In the genomic region with DNA sequence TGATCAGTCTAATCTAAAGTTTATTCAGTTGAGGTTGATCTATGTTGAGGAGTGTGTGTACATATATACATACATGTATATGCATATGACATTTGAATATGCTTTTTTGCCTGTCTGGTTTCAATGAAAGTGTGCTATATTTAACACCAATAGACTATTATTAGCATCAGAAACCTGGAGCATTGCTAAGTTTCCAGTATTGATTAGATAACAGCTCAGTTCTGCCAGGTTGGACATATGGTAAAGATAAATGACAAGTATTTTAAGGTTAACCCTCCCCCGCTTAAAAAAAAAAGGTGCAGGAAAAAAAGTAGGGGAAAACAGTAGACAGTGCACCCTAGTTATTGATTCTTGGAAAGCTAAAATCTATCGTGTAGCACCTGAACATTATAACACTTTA, we compare ENCODE assay signal across 17 cellular contexts. TPM values are rescaled to one million over a fixed set of nuclear protein-coding genes. Genes with fewer than 3 reads are reported as not detected.
DNase-seq lines count a peak whose midpoint lies in the region; ATAC-seq and TF ChIP-seq lines count a peak whose summit lies in the region.
"Had no signal": no experiment of that assay in that cellular context is flagged by ENCODE, and none has a peak within 500 bp of the region (broad histone marks: within the 10 kb centered on the region; RNA-seq: fewer than 3 reads in every experiment).

No MANE protein-coding gene starts in this region.

- H3K4me1 ChIP-seq in CD8-positive, alpha-beta memory T cell (ENCODE audit: insufficient read depth, low read length), result peaks cover 38% of the 10 kb centered on the region

- no peak for DNase-seq in CD8-positive, alpha-beta memory T cell
- DNase-seq in erythroblast (lab: John Stamatoyannopoulos, UW), result peak; percentile 32 to 59
- no peak for DNase-seq in naive thymus-derived CD8-positive, alpha-beta T cell
- no peak for DNase-seq in SW480 (ENCODE audit: low spot score)
- no peak for DNase-seq in NCI-H446 treated with DMSO at 0.1 percent for 48 hours (lab: John Stamatoyannopoulos, UW)
- DNase-seq: activated CD4-positive, alpha-beta T cell treated with anti-CD3 and anti-CD28 coated beads for 48 hours; AML-193; DMS 273 treated with DMSO at 0.1 percent for 48 hours; NCI-H2029; NCI-H510A treated with DMSO at 0.1 percent for 48 hours; occipital lobe; stimulated activated CD4-positive, alpha-beta T cell treated with anti-CD3 and anti-CD28 coated beads, Interleukin-4, amount 100 ng/mL, for 24 hours; stimulated activated CD8-positive, alpha-beta memory T cell treated with anti-CD3 and anti-CD28 coated beads, Interleukin-4, amount 100 ng/mL, for 48 hours; transverse colon had no signal

- H3K9me3 Mint-ChIP-seq in CD8-positive, alpha-beta memory T cell, result no peaks in the 10 kb centered on the region
- H3K9me3 Mint-ChIP-seq in IgD-negative memory B cell, result no peaks in the 10 kb centered on the region
- H3K9me3 Mint-ChIP-seq in naive thymus-derived CD8-positive, alpha-beta T cell, result no peaks in the 10 kb centered on the region

- POLR2A ChIA-PET in CD8-positive, alpha-beta memory T cell (lab: Charles Lee), result no interaction called here
- POLR2A ChIA-PET in naive thymus-derived CD8-positive, alpha-beta T cell (lab: Charles Lee), result interaction anchor here (4.5 kb wide), 1 partner anchor 17 kb away, joined by 34 read pairs; the partner anchor contains the start of gene CREB1

- no peaks in the 10 kb centered on the region for H3K9me3 ChIP-seq in CD8-positive, alpha-beta memory T cell (ENCODE audit: low read length)
- H3K9me3 ChIP-seq: transverse colon had no signal

- CTCF ChIA-PET in CD8-positive, alpha-beta memory T cell (lab: Charles Lee), result interaction anchor here (1.0 kb wide), 1 partner anchor 14 kb away, joined by 3 read pairs; no protein-coding TSS in a partner anchor

- no peaks in the 10 kb centered on the region for H3K27me3 ChIP-seq in CD8-positive, alpha-beta memory T cell (ENCODE audit: insufficient read depth, low read length, poor library complexity, severe bottlenecking)
- H3K27me3 ChIP-seq: transverse colon had no signal

- no peak overlapping the region for H3K27ac ChIP-seq in CD8-positive, alpha-beta memory T cell (ENCODE audit: low read depth, low read length)

- peaks cover 0 to 22% (median 7%) of the 10 kb centered on the region in 3 donors for H3K36me3 Mint-ChIP-seq in CD8-positive, alpha-beta memory T cell
- H3K36me3 Mint-ChIP-seq in IgD-negative memory B cell, result peaks cover 4% of the 10 kb centered on the region
- peaks cover 6 to 25% (median 10%) of the 10 kb centered on the region in 3 donors for H3K36me3 Mint-ChIP-seq in naive thymus-derived CD8-positive, alpha-beta T cell

- H3K4me3 ChIP-seq in CD8-positive, alpha-beta memory T cell (ENCODE audit: low read length), result no peak overlapping the region
- H3K4me3 ChIP-seq: transverse colon had no signal

- H3K27ac Mint-ChIP-seq in CD8-positive, alpha-beta memory T cell, result peak overlapping the region in 5 of 8 donors; percentile 13 to 48 (median 21)
- peak overlapping the region in 2 of 3 donors; percentile 39 to 85 for H3K27ac Mint-ChIP-seq in IgD-negative memory B cell
- peak overlapping the region in 7 of 10 donors; percentile 3 to 65 (median 35) for H3K27ac Mint-ChIP-seq in naive thymus-derived CD8-positive, alpha-beta T cell

- TF ChIP-seq POLR2A in erythroblast (IDR thresholded peaks at IDR 0.05; ENCODE audit: low read length), result no peak

- peaks cover 65 to 83% (median 79%) of the 10 kb centered on the region in 3 donors for H3K4me1 Mint-ChIP-seq in CD8-positive, alpha-beta memory T cell
- peaks cover 52 to 54% (median 54%) of the 10 kb centered on the region in 3 donors for H3K4me1 Mint-ChIP-seq in IgD-negative memory B cell
- peaks cover 19 to 77% (median 66%) of the 10 kb centered on the region in 4 donors for H3K4me1 Mint-ChIP-seq in naive thymus-derived CD8-positive, alpha-beta T cell

- H3K4me3 Mint-ChIP-seq in CD8-positive, alpha-beta memory T cell, result peak overlapping the region in 3 of 7 donors; percentile 7 to 23 (median 12)
- peak overlapping the region in 1 of 4 donors; percentile 6 for H3K4me3 Mint-ChIP-seq in IgD-negative memory B cell
- H3K4me3 Mint-ChIP-seq in naive thymus-derived CD8-positive, alpha-beta T cell, result peak overlapping the region in 2 of 10 donors; percentile 14 to 57

- ATAC-seq in naive thymus-derived CD8-positive, alpha-beta T cell, result no peak
- ATAC-seq in GM18867 (IDR thresholded peaks at IDR 0.05; ENCODE audit: unreplicated experiment), result no peak
- ATAC-seq in HG02642 (IDR thresholded peaks at IDR 0.05; ENCODE audit: poor library complexity, unreplicated experiment), result no peak

- H3K36me3 ChIP-seq in CD8-positive, alpha-beta memory T cell (ENCODE audit: insufficient read depth, low read length), result no peaks in the 10 kb centered on the region
- H3K36me3 ChIP-seq: transverse colon had no signal

- H3K27me3 Mint-ChIP-seq in CD8-positive, alpha-beta memory T cell, result no peaks in the 10 kb centered on the region
- H3K27me3 Mint-ChIP-seq in IgD-negative memory B cell, result no peaks in the 10 kb centered on the region
- H3K27me3 Mint-ChIP-seq in naive thymus-derived CD8-positive, alpha-beta T cell, result no peaks in the 10 kb centered on the region

RNA-seq across cellular contexts. Expression of gene CREB1, which starts 19.4 kb away (rescaled TPM):
- total RNA-seq in CD8-positive, alpha-beta memory T cell, result 10 to 100 TPM; 95.4 to 96.2 TPM
- polyA plus RNA-seq in CD8-positive, alpha-beta memory T cell, result 60.2 TPM
- 84.5 TPM for polyA plus RNA-seq in IgD-negative memory B cell
- total RNA-seq in naive thymus-derived CD8-positive, alpha-beta T cell, result 100 to 1,000 TPM; 135 to 149 TPM
- 10 to 100 TPM; 58.5 to 71.4 (median 63.3) TPM for polyA plus RNA-seq in naive thymus-derived CD8-positive, alpha-beta T cell

Comparison
In these comparisons a context has a peak if more than half of its experiments do, and no peak if none do; other contexts are left out.
1. DNase-seq: peak in erythroblast (2 of 2); none in CD8-positive, alpha-beta memory T cell (0 of 5), naive thymus-derived CD8-positive, alpha-beta T cell (0 of 10), SW480 (single experiment) and NCI-H446 treated with DMSO at 0.1 percent for 48 hours (single experiment).
2. Peak in every context shown above with its lines, with median percentiles within 50 percentile points of each other: H3K27ac Mint-ChIP-seq.